In the genomic region with DNA sequence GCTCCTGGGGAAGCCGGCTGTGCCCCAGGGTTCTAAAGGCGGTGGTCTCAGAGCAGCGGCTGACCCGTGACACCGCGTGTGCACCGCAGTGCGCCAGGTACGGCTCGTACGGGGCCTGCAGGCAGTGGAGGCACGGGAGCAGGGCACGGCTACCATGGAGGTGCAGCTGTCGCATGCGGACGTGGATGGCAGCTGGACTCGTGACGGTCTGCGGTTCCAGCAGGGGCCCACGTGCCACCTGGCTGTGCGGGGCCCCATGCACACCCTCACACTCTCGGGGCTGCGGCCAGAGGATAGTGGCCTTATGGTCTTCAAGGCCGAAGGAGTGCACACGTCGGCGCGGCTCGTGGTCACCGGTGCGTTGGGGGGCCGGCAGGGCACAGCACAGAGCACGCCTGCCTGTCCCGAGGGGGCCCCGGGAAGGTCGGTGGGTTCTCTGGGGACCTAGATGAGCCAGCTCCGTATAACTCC, we compare ENCODE assay signal across 8 cellular contexts.
DNase-seq lines count a peak whose midpoint lies in the region; ATAC-seq and TF ChIP-seq lines count a peak whose summit lies in the region.

No MANE protein-coding gene starts in this region.

- H3K27me3 ChIP-seq in breast epithelium: no peaks in the 10 kb centered on the region
- H3K27me3 ChIP-seq in vagina: no peaks in the 10 kb centered on the region

- CTCF ChIA-PET in activated naive CD4-positive, alpha-beta T cell treated with anti-CD3 and anti-CD28 coated beads for 36 hours (lab: Charles Lee): interaction anchor here (1.2 kb wide), 1 partner anchor 14 kb away, joined by 3 read pairs; no protein-coding TSS in a partner anchor

- H3K9me3 Mint-ChIP-seq in activated naive CD4-positive, alpha-beta T cell treated with anti-CD3 and anti-CD28 coated beads for 36 hours: no peaks in the 10 kb centered on the region

- TF ChIP-seq CTCF in breast epithelium (IDR thresholded peaks at IDR 0.05) (no peak), mucosa of descending colon (IDR thresholded peaks at IDR 0.05) (no peak), vagina (IDR thresholded peaks at IDR 0.05) (no peak)

- no peaks in the 10 kb centered on the region for H3K27me3 Mint-ChIP-seq in activated naive CD4-positive, alpha-beta T cell treated with anti-CD3 and anti-CD28 coated beads for 36 hours (ENCODE audit: low read depth)

- H3K9me3 ChIP-seq in breast epithelium: no peaks in the 10 kb centered on the region
- no peaks in the 10 kb centered on the region for H3K9me3 ChIP-seq in mucosa of descending colon
- no peaks in the 10 kb centered on the region for H3K9me3 ChIP-seq in vagina

- H3K4me1 ChIP-seq in breast epithelium (no peaks in the 10 kb centered on the region), mucosa of descending colon (ENCODE audit: low read depth) (no peaks in the 10 kb centered on the region), vagina (peaks cover 22% of the 10 kb centered on the region)

- H3K27ac ChIP-seq in breast epithelium (peak overlapping the region; percentile 52 to 87), vagina (peak overlapping the region; percentile 89)

- H3K4me3 ChIP-seq in breast epithelium (peak overlapping the region; percentile 55 to 89 (median 62)), mucosa of descending colon (no peak overlapping the region), vagina (peak overlapping the region; percentile 65 to 81)

- peaks cover 5% of the 10 kb centered on the region for H3K4me1 Mint-ChIP-seq in activated naive CD4-positive, alpha-beta T cell treated with anti-CD3 and anti-CD28 coated beads for 36 hours (ENCODE audit: low read depth)

- H3K36me3 ChIP-seq in breast epithelium (no peaks in the 10 kb centered on the region), mucosa of descending colon (ENCODE audit: low read depth) (no peaks in the 10 kb centered on the region), vagina (no peaks in the 10 kb centered on the region)

- TF ChIP-seq POLR2A in breast epithelium (IDR thresholded peaks at IDR 0.05) (no peak), vagina (IDR thresholded peaks at IDR 0.05) (no peak)

- no peak overlapping the region for H3K27ac Mint-ChIP-seq in activated naive CD4-positive, alpha-beta T cell treated with anti-CD3 and anti-CD28 coated beads for 36 hours

- H3K36me3 Mint-ChIP-seq in activated naive CD4-positive, alpha-beta T cell treated with anti-CD3 and anti-CD28 coated beads for 36 hours (ENCODE audit: low read depth): no peaks in the 10 kb centered on the region

- no peak for DNase-seq in activated naive CD4-positive, alpha-beta T cell treated with anti-CD3 and anti-CD28 coated beads for 36 hours
- no peak for DNase-seq in activated naive CD4-positive, alpha-beta T cell treated with anti-CD3 and anti-CD28 coated beads, Interleukin-2, amount 50 U/mL, for 16 hours
- DNase-seq in breast epithelium (ENCODE audit: low spot score in 2 of 2) (peak in 1 of 2 donors; percentile 49), mucosa of descending colon (peak in 2 of 3 donors; percentile 9 to 63), vagina (ENCODE audit: extremely low spot score in 2 of 2) (peak in 1 of 2 donors; percentile 87), NCI-H2171 (lab: John Stamatoyannopoulos, UW) (no peak)

- peak; percentile 11 for ATAC-seq in mucosa of descending colon
- ATAC-seq in GM18502 (IDR thresholded peaks at IDR 0.05; ENCODE audit: poor library complexity, unreplicated experiment): no peak
- no peak for ATAC-seq in HG02642 (IDR thresholded peaks at IDR 0.05; ENCODE audit: poor library complexity, unreplicated experiment)

- H3K4me3 Mint-ChIP-seq in activated naive CD4-positive, alpha-beta T cell treated with anti-CD3 and anti-CD28 coated beads for 36 hours: peak overlapping the region; percentile 72

- intact Hi-C loops in activated naive CD4-positive, alpha-beta T cell treated with anti-CD3 and anti-CD28 coated beads for 36 hours (cut with micrococcal nuclease): loop anchor here (1.0 to 2.0 kb wide), 5 partner anchors 64 to 182 kb away; partner anchors contain the start of genes GUK1 and TRIM11
- intact Hi-C loops in breast epithelium (cut with DNase I; ENCODE audit: low total_unique reads): loop anchor here (10.0 kb wide), 1 partner anchor 192 kb away; the partner anchor contains the start of gene ARF1
- intact Hi-C loops in mucosa of descending colon (cut with DNase I, micrococcal nuclease): no loop called here
- intact Hi-C loops in vagina (cut with DNase I): no loop called here

Comparison
In these comparisons a context has a peak if more than half of its experiments do, and no peak if none do; other contexts are left out.
1. DNase-seq: peak in mucosa of descending colon (2 of 3); none in activated naive CD4-positive, alpha-beta T cell treated with anti-CD3 and anti-CD28 coated beads for 36 hours (single experiment), activated naive CD4-positive, alpha-beta T cell treated with anti-CD3 and anti-CD28 coated beads, Interleukin-2, amount 50 U/mL, for 16 hours (single experiment) and NCI-H2171 (single experiment).
2. intact Hi-C loops: an anchor here in activated naive CD4-positive, alpha-beta T cell treated with anti-CD3 and anti-CD28 coated beads for 36 hours (1.0 to 2.0 kb wide) and breast epithelium (10.0 kb wide); none called in mucosa of descending colon and vagina.